Comparison of ENCODE assay signal across 8 cellular contexts in genomic region chr18:74147779-74148542, GRCh38. TPM values are rescaled to one million over a fixed set of nuclear protein-coding genes. Genes with fewer than 3 reads are reported as not detected.
DNase-seq lines count a peak whose midpoint lies in the region; ATAC-seq and TF ChIP-seq lines count a peak whose summit lies in the region.

Gene FBXO15, minus strand, starts transcription at chr18:74147834. Its CDS starts 49 bp downstream, at chr18:74147785.
Gene TIMM21, plus strand, starts transcription at chr18:74148523. Its CDS starts 286 bp downstream, at chr18:74148809.

- peaks cover 26% of the 10 kb centered on the region for H3K4me1 Mint-ChIP-seq in WTC11

- POLR2A ChIA-PET in WTC11 (lab: Charles Lee), result no interaction called here

- H3K9me3 Mint-ChIP-seq in WTC11, result no peaks in the 10 kb centered on the region

- H3K27me3 Mint-ChIP-seq in WTC11 (ENCODE audit: low read depth), result peaks cover 16% of the 10 kb centered on the region

- TF ChIP-seq CTCF in WTC11 (IDR thresholded peaks at IDR 0.05) (no peak), cardiac fibroblast (IDR thresholded peaks at IDR 0.05; ENCODE audit: low read depth, low read length) (no peak)

- peak within 1 kb of the TSS; percentile 40 to 95 (median 86) for H3K27ac ChIP-seq in skin epidermis

- peak within 1 kb of the TSS; percentile 98 for H3K4me3 Mint-ChIP-seq in WTC11

- peak within 1 kb of the TSS; percentile 81 to 91 for H3K4me3 ChIP-seq in cardiac fibroblast (replicated peaks in 1 of 2; ENCODE audit: low read depth in 2 of 2, low read length in 2 of 2)
- peak within 1 kb of the TSS; percentile 58 to 79 (median 69) for H3K4me3 ChIP-seq in skin epidermis

- peak; percentile 92 for ATAC-seq in HG03175 (IDR thresholded peaks at IDR 0.05; ENCODE audit: unreplicated experiment)
- ATAC-seq in WTC11, result peak; percentile 95

- CTCF ChIA-PET in WTC11 (lab: Charles Lee), result no interaction called here

- in situ Hi-C loops in GM18951 (cut with MboI; ENCODE audit: low sequenced_read_pairs, unreplicated experiment), result no loop called here

- peak within 1 kb of the TSS; percentile 97 for H3K27ac Mint-ChIP-seq in WTC11

- H3K36me3 Mint-ChIP-seq in WTC11, result peaks cover 3% of the 10 kb centered on the region

- TF ChIP-seq POLR2A in GM18951 (IDR thresholded peaks at IDR 0.05; ENCODE audit: extremely low read depth, insufficient read depth, insufficient read length), result peak; percentile 77

- DNase-seq in AG08396 (ENCODE audit: low spot score) (peak; percentile 95), NCI-H2227 treated with DMSO at 0.1 percent for 48 hours (lab: John Stamatoyannopoulos, UW) (peak; percentile 96), WTC11 (ENCODE audit: low spot score) (peak; percentile 92), cardiac fibroblast (ENCODE audit: low read depth in 2 of 2) (peak; percentile 98), iPS-NIHi11 (ENCODE audit: low spot score) (peak; percentile 92)

TF ChIP-seq in WTC11, 78 proteins besides CTCF, POLR2A, EP300 and RAD21:
- no peak for TF ChIP-seq GTF2I (CRISPR knock-in tag; conservative IDR thresholded peaks at IDR 0.05)
- TF ChIP-seq FOXK1 (CRISPR knock-in tag; IDR thresholded peaks at IDR 0.05), result peak; percentile 79
- no peak for TF ChIP-seq NR3C1 (CRISPR knock-in tag; conservative IDR thresholded peaks at IDR 0.05; ENCODE audit: low read depth)
- peak; percentile 7; the same call in 1 of the 2 replicates for TF ChIP-seq SP1 (CRISPR knock-in tag; conservative IDR thresholded peaks at IDR 0.05)
- no peak for TF ChIP-seq PRRX2 (CRISPR knock-in tag; IDR thresholded peaks at IDR 0.05)
- 0 out of 2 replicates have a peak, but pooled peaks have one; percentile 15 for TF ChIP-seq E2F5 (CRISPR knock-in tag; IDR thresholded peaks at IDR 0.05)
- TF ChIP-seq IRF1 (CRISPR knock-in tag; IDR thresholded peaks at IDR 0.05), result peak; percentile 75
- peak; percentile 85 for TF ChIP-seq ETV6 (CRISPR knock-in tag; IDR thresholded peaks at IDR 0.05)
- TF ChIP-seq JAZF1 (CRISPR knock-in tag; IDR thresholded peaks at IDR 0.05), result no peak
- peak; percentile 45; the same call in 1 of the 2 replicates for TF ChIP-seq ARID4B (CRISPR knock-in tag; IDR thresholded peaks at IDR 0.05; ENCODE audit: borderline replicate concordance)
- 0 out of 2 replicates have a peak, but pooled peaks have one; percentile 33 for TF ChIP-seq TEAD1 (CRISPR knock-in tag; IDR thresholded peaks at IDR 0.05)
- TF ChIP-seq MLX (CRISPR knock-in tag; IDR thresholded peaks at IDR 0.05), result no peak
- 0 out of 2 replicates have a peak, but pooled peaks have one; percentile 5 for TF ChIP-seq USF1 (CRISPR knock-in tag; IDR thresholded peaks at IDR 0.05)
- peak; percentile 85 for TF ChIP-seq MYBL2 (CRISPR knock-in tag; IDR thresholded peaks at IDR 0.05)
- TF ChIP-seq ZNF423 (CRISPR knock-in tag; IDR thresholded peaks at IDR 0.05), result peak; percentile 20; the same call in 1 of the 2 replicates
- TF ChIP-seq NFE2L1 (CRISPR knock-in tag; IDR thresholded peaks at IDR 0.05), result 0 out of 2 replicates have a peak, but pooled peaks have one; percentile 68
- TF ChIP-seq ZNF232 (CRISPR knock-in tag; IDR thresholded peaks at IDR 0.05), result peak; percentile 31; the same call in 1 of the 2 replicates
- peak; percentile 59 for TF ChIP-seq MAX (CRISPR knock-in tag; IDR thresholded peaks at IDR 0.05)
- no peak for TF ChIP-seq ERG (CRISPR knock-in tag; IDR thresholded peaks at IDR 0.05)
- TF ChIP-seq HMGA2 (CRISPR knock-in tag; IDR thresholded peaks at IDR 0.05), result no peak
- peak; percentile 12; the same call in 1 of the 2 replicates for TF ChIP-seq GABPB1 (CRISPR knock-in tag; IDR thresholded peaks at IDR 0.05)

RNA-seq across cellular contexts. Expression of gene FBXO15, which starts in this region (rescaled TPM):
- total RNA-seq in WTC11 (2021), result 0.96 to 1.9 TPM (median 1.6 TPM) in 3 replicates

RNA-seq across cellular contexts. Expression of gene TIMM21, which starts in this region (rescaled TPM):
- 43.7 to 47.7 TPM (median 45.4 TPM) in 3 replicates for total RNA-seq in WTC11 (2021)

Comparison
In these comparisons a context has a peak if more than half of its experiments do, and no peak if none do; other contexts are left out.
1. Peak in every context shown above with its lines: DNase-seq, ATAC-seq, H3K4me3 ChIP-seq and H3K27ac ChIP-seq.